ENCODE assay signal across 8 cellular contexts in the genomic region with DNA sequence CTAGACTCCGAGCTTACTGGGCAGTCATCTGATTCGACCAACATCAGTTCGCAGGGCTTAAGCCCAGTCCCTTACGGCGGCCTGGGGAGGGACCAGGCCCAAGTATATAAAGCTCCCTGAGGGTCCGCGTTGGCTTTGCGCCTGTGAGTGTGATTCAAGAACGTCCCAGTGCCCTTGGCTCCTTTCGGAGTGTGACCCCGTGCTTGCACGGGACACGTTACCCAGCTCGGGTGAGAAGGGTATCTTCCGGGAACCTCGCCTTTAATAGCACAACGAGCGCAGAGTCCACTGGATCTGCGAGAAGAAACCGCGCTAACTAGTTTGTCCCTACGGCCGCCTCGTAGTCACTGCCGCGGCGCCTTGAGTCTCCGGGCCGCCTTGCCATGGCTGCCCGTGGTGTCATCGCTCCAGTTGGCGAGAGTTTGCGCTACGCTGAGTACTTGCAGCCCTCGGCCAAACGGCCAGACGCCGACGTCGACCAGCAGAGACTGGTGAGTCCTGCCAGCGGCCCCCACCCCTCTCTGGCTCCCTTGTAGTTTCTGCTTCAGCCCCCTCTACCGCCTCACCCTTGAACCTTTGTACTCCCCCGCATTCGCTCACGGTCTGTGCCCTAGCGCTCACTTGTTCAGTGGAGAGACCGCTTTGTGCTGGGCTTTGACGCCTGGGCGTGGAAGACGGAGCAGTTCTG. TPM values are rescaled to one million over a fixed set of nuclear protein-coding genes. Genes with fewer than 3 reads are reported as not detected.
DNase-seq lines count a peak whose midpoint lies in the region; ATAC-seq and TF ChIP-seq lines count a peak whose summit lies in the region.

A gene (plus strand): TSS at position 343 of the 688 bp plus-strand sequence. CDS start 41 bp downstream, at position 384.

- H3K36me3 ChIP-seq in SU-DHL-6 (ENCODE audit: low read length) (no peaks in the 10 kb centered on the region), tibial nerve (no peaks in the 10 kb centered on the region)

- peak in 1 of 2 donors; percentile 91 for TF ChIP-seq EP300 in tibial nerve (IDR thresholded peaks at IDR 0.05)

- DNase-seq in AML-193 (lab: John Stamatoyannopoulos, UW) (peak; percentile 21 to 31), cardiac septum (ENCODE audit: low spot score) (peak; percentile 86), pons (ENCODE audit: low spot score) (peak; percentile 80), tibial nerve (ENCODE audit: low spot score in 2 of 2) (peak; percentile 49 to 88)
- DNase-seq in activated naive CD8-positive, alpha-beta T cell treated with anti-CD3 and anti-CD28 coated beads, Interleukin-2, amount 50 U/mL, for 16 hours (ENCODE audit: low read depth, low spot score): peak; percentile 21

- intact Hi-C loops in cardiac septum (cut with DNase I): no loop called here

- peak within 1 kb of the TSS; percentile 75 for H2AFZ ChIP-seq in SU-DHL-6 (ENCODE audit: low read depth, low read length, severe bottlenecking)

- no peaks in the 10 kb centered on the region for H3K79me2 ChIP-seq in SU-DHL-6 (ENCODE audit: insufficient read depth, low read length)

- peak within 1 kb of the TSS; percentile 47 for H3K4me3 ChIP-seq in SU-DHL-6 (ENCODE audit: insufficient read depth, low read length, poor library complexity, severe bottlenecking)
- peak within 1 kb of the TSS; percentile 48 to 80 (median 66) for H3K4me3 ChIP-seq in tibial nerve

- H3K4me2 ChIP-seq in SU-DHL-6 (ENCODE audit: low read depth, low read length, poor library complexity, severe bottlenecking): peak within 1 kb of the TSS; percentile 51

- peak within 1 kb of the TSS; percentile 57 for H3K9ac ChIP-seq in SU-DHL-6 (ENCODE audit: low read length)

- no peaks in the 10 kb centered on the region for H3F3A ChIP-seq in SU-DHL-6 (ENCODE audit: insufficient read depth)

- peaks cover 0 to 45% (median 11%) of the 10 kb centered on the region in 4 donors for H3K4me1 ChIP-seq in tibial nerve

- peak in 1 of 2 donors; percentile 20 for TF ChIP-seq POLR2A in tibial nerve (IDR thresholded peaks at IDR 0.05)

- ATAC-seq in GM19328 (IDR thresholded peaks at IDR 0.05; ENCODE audit: unreplicated experiment) (peak; percentile 79), HG03469 (IDR thresholded peaks at IDR 0.05; ENCODE audit: unreplicated experiment) (peak; percentile 70)

- H3K27ac ChIP-seq in SU-DHL-6 (ENCODE audit: low read depth, low read length): no peak within 1 kb of the TSS; the same call in 1 of the 2 replicates
- H3K27ac ChIP-seq in tibial nerve: peak within 1 kb of the TSS; percentile 75 to 91 (median 83)

- 8 to 9% methylated on average over 46 to 47 of the region's 50 CpGs for WGBS in tibial nerve, 2 donors

- no peaks in the 10 kb centered on the region for H4K20me1 ChIP-seq in SU-DHL-6 (ENCODE audit: low read depth, low read length)

- H3K9me2 ChIP-seq in SU-DHL-6 (replicated peaks; ENCODE audit: insufficient read depth, low read length): no peaks in the 10 kb centered on the region

- TF ChIP-seq CTCF in SU-DHL-6 (IDR thresholded peaks at IDR 0.05; ENCODE audit: insufficient read depth, low read length, poor library complexity, severe bottlenecking) (no peak), tibial nerve (IDR thresholded peaks at IDR 0.05) (peak in 2 of 5 experiments; percentile 13 to 19)

- no peaks in the 10 kb centered on the region for H3K9me3 ChIP-seq in SU-DHL-6 (ENCODE audit: insufficient read depth, low read length)
- no peaks in the 10 kb centered on the region for H3K9me3 ChIP-seq in tibial nerve

- H3K27me3 ChIP-seq in SU-DHL-6 (ENCODE audit: low read length) (no peaks in the 10 kb centered on the region), tibial nerve (no peaks in the 10 kb centered on the region)

RNA-seq across cellular contexts. Expression of the gene that starts here (rescaled TPM):
- total RNA-seq in cardiac septum (20.7 TPM), tibial nerve (1 to 10 TPM; 3.7 to 9.2 (median 5.7) TPM)

Comparison
In these comparisons a context has a peak if more than half of its experiments do, and no peak if none do; other contexts are left out.
1. DNase-seq: peak in every context shown above with its lines; median percentile 86 in cardiac septum; 80 in pons; 68 in tibial nerve; 26 in AML-193; 21 in activated naive CD8-positive, alpha-beta T cell treated with anti-CD3 and anti-CD28 coated beads, Interleukin-2, amount 50 U/mL, for 16 hours.